ENCODE assay signal across 8 cellular contexts in genomic region chr2:199861116-199861774, GRCh38. TPM values are rescaled to one million over a fixed set of nuclear protein-coding genes. Genes with fewer than 3 reads are reported as not detected.
DNase-seq lines count a peak whose midpoint lies in the region; ATAC-seq, FAIRE-seq and TF ChIP-seq lines count a peak whose summit lies in the region.

No MANE protein-coding gene starts in this region.

- H3K9me3 ChIP-seq in pancreas: no peaks in the 10 kb centered on the region

- ATAC-seq in pancreas (peak in 3 of 4 donors; percentile 54 to 69 (median 64)), HG03159 (IDR thresholded peaks at IDR 0.05; ENCODE audit: unreplicated experiment) (no peak)

- no peaks in the 10 kb centered on the region for H3K4me1 ChIP-seq in pancreas

- H3K27me3 ChIP-seq in pancreas: no peaks in the 10 kb centered on the region

- peak in 3 of 4 donors; percentile 30 to 44 (median 43) for TF ChIP-seq CTCF in pancreas (IDR thresholded peaks at IDR 0.05)

- no peak overlapping the region for H3K4me3 ChIP-seq in pancreas

- DNase-seq in NCI-H510A treated with DMSO at 0.1 percent for 48 hours (lab: John Stamatoyannopoulos, UW) (peak; percentile 60), NCI-H510A (lab: John Stamatoyannopoulos, UW) (no peak), NCI-H748 treated with DMSO at 0.1 percent for 48 hours (lab: John Stamatoyannopoulos, UW) (peak; percentile 27), dermis blood vessel endothelial cell (peak; percentile 43), pancreas (no peak), glomerular visceral epithelial cell (ENCODE audit: extremely low spot score) (no peak)
- DNase-seq in activated T-cell treated with anti-CD3 and anti-CD28 coated beads, Interleukin-2, amount 50 U/mL, for 48 hours: no peak

- 9 to 16% methylated on average over 5 of the region's 5 CpGs for WGBS in pancreas, 2 donors

- no peak overlapping the region for H3K27ac ChIP-seq in pancreas

- intact Hi-C loops in pancreas (cut with DNase I): loop anchor here in 1 of 3 donors (10.0 kb wide), 1 partner anchor 156 kb away; no protein-coding TSS in a partner anchor

- no peaks in the 10 kb centered on the region for H3K36me3 ChIP-seq in pancreas

- peak; percentile 98 for FAIRE-seq in pancreas (lab: Jason Lieb, UNC)

RNA-seq across cellular contexts. Expression of gene FTCDNL1, which starts 10.3 kb away (rescaled TPM):
- total RNA-seq in dermis blood vessel endothelial cell (0.23 and 1.7 TPM in 2 replicates), pancreas (1 to 10 TPM; 1.3 to 3.2 (median 1.6) TPM)
- polyA plus RNA-seq in pancreas: 1 to 10 TPM in 1 of 2 donors, under 1 TPM in 1; 0.53 to 1.3 TPM

RNA-seq across cellular contexts. Expression of gene C2orf69, which starts 49.8 kb away (rescaled TPM):
- total RNA-seq in dermis blood vessel endothelial cell (10.2 and 14.4 TPM in 2 replicates), pancreas (1 to 10 TPM; 6.2 to 8.3 (median 7.6) TPM)
- 1 to 10 TPM; 3.5 to 4.9 TPM for polyA plus RNA-seq in pancreas

Comparison
In these comparisons a context has a peak if more than half of its experiments do, and no peak if none do; other contexts are left out.
1. DNase-seq: peak in NCI-H510A treated with DMSO at 0.1 percent for 48 hours (single experiment), NCI-H748 treated with DMSO at 0.1 percent for 48 hours (single experiment) and dermis blood vessel endothelial cell (single experiment); none in NCI-H510A (single experiment), pancreas (0 of 6), activated T-cell treated with anti-CD3 and anti-CD28 coated beads, Interleukin-2, amount 50 U/mL, for 48 hours (0 of 2) and glomerular visceral epithelial cell (single experiment).